In the genomic region with DNA sequence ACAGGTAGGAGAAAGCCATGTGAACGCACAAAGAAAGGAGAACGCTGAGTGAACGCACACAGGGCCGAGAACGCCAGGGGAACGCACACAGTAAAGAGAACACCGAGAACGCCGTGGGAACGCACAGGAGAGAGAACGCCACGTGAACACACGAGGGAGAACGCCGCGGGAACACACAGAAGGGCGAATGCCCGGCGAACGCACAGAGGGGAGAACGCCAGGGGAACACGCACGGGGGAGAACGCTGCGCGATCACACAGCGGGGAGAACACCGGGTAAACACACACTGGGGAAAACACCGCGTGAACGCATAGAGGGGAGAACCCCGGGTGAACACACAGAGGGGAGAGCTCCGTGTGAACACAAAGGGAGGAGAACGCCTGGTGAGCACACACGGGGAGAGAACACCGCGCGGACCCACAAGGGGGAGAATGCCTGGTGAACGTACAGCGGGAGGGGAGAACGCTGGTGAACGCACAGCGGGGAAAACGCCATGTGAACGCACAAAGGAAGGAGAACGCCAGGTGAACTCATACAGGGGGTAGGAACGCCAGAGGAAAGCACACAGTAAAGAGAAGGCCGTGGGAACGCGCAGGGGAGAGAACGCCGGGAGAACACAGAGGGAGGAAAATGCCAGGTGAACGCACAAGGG, we compare ENCODE assay signal across 31 cellular contexts.
"Had no signal": no experiment of that assay in that cellular context is flagged by ENCODE, and none has a peak within 500 bp of the region (broad histone marks: within the 10 kb centered on the region; RNA-seq: fewer than 3 reads in every experiment).

No MANE protein-coding gene starts in this region.

- H3K4me2 ChIP-seq: smooth muscle cell had no signal

- H3K4me3 Mint-ChIP-seq: activated B cell treated with CpG ODN at 0.5 μM for 24 hours; activated T-cell treated with anti-CD3 and anti-CD28 coated beads, Interleukin-2, amount 50 U/mL, for 72 hours; nephron; stimulated activated memory B cell treated with anti-CD40 and anti-IgM and Interleukin-4, amounts not matched to agents 10 μg/mL and 1 μg/mL and 100 μg/mL, for 72 hours; stimulated activated naive CD8-positive, alpha-beta T cell treated with anti-CD3 and anti-CD28 coated beads, Interleukin-15, amount 100 ng/mL, for 72 hours; T-helper 2 cell treated with Interferon-gamma antibody and Interleukin-4, amounts not matched to agents 5 μg/mL and 100 μg/mL, for 36 hours had no signal

- ATAC-seq: activated naive CD4-positive, alpha-beta T cell treated with anti-CD3 and anti-CD28 coated beads, Interleukin-2, amount 50 U/mL, for 72 hours; activated T-cell treated with anti-CD3 and anti-CD28 coated beads, Interleukin-2, amount 50 U/mL, for 72 hours; mucosa of descending colon; psoas muscle; stimulated activated memory B cell treated with anti-CD40 and anti-IgM and Interleukin-4, amounts not matched to agents 10 μg/mL and 1 μg/mL and 100 μg/mL, for 72 hours; stimulated activated naive CD8-positive, alpha-beta T cell treated with anti-CD3 and anti-CD28 coated beads, Interleukin-15, amount 100 ng/mL, for 72 hours had no signal

- FAIRE-seq: colon, frontal cortex, islet of Langerhans had no signal

- H3K9ac ChIP-seq: parathyroid adenoma had no signal

- H3K27ac Mint-ChIP-seq: activated B cell treated with CpG ODN at 0.5 μM for 24 hours; activated naive CD4-positive, alpha-beta T cell treated with anti-CD3 and anti-CD28 coated beads, Interleukin-2, amount 50 U/mL, for 72 hours; activated T-cell treated with anti-CD3 and anti-CD28 coated beads, Interleukin-2, amount 50 U/mL, for 72 hours; nephron; stimulated activated memory B cell treated with anti-CD40 and anti-IgM and Interleukin-4, amounts not matched to agents 10 μg/mL and 1 μg/mL and 100 μg/mL, for 72 hours had no signal

- H3K36me3 ChIP-seq: left ventricle myocardium inferior, right atrium auricular region, thyroid gland, upper lobe of left lung, vagina had no signal

- H3K4me1 ChIP-seq: parathyroid adenoma, psoas muscle, thyroid gland, upper lobe of left lung, vagina had no signal

- H3K4me3 ChIP-seq: left ventricle myocardium inferior, lung, mucosa of descending colon, psoas muscle, right atrium auricular region, smooth muscle cell, thyroid gland, upper lobe of left lung, vagina had no signal

- H3K9me3 Mint-ChIP-seq: T-helper 2 cell treated with Interferon-gamma antibody and Interleukin-4, amounts not matched to agents 5 μg/mL and 100 μg/mL, for 36 hours had no signal

- H3K36me3 Mint-ChIP-seq: activated naive CD4-positive, alpha-beta T cell treated with anti-CD3 and anti-CD28 coated beads, Interleukin-2, amount 50 U/mL, for 72 hours had no signal

- H3K27me3 Mint-ChIP-seq: activated B cell treated with CpG ODN at 0.5 μM for 24 hours; stimulated activated memory B cell treated with anti-CD40 and anti-IgM and Interleukin-4, amounts not matched to agents 10 μg/mL and 1 μg/mL and 100 μg/mL, for 72 hours; stimulated activated naive CD8-positive, alpha-beta T cell treated with anti-CD3 and anti-CD28 coated beads, Interleukin-15, amount 100 ng/mL, for 72 hours had no signal

- H3K27ac ChIP-seq: epithelial cell of prostate, left ventricle myocardium inferior, parathyroid adenoma, psoas muscle, right atrium auricular region, thyroid gland, upper lobe of left lung, vagina had no signal

- H3K27me3 ChIP-seq: right atrium auricular region, thyroid gland, upper lobe of left lung, vagina had no signal

- H2AFZ ChIP-seq: parathyroid adenoma had no signal

- H3K9me3 ChIP-seq: left ventricle myocardium inferior, mucosa of descending colon, psoas muscle, right atrium auricular region, thyroid gland, upper lobe of left lung, vagina had no signal

- H3K4me1 Mint-ChIP-seq: stimulated activated naive CD8-positive, alpha-beta T cell treated with anti-CD3 and anti-CD28 coated beads, Interleukin-15, amount 100 ng/mL, for 72 hours had no signal

- DNase-seq: activated B cell treated with CpG ODN at 0.5 μM for 24 hours; activated CD4-positive, alpha-beta T cell treated with anti-CD3 and anti-CD28 coated beads, Interleukin-2, amount 50 U/mL, for 4 hours; activated naive CD4-positive, alpha-beta T cell; activated T-cell treated with anti-CD3 and anti-CD28 coated beads for 4 hours; activated T-cell treated with anti-CD3 and anti-CD28 coated beads, Interleukin-2, amount 50 U/mL, for 72 hours; dermis blood vessel endothelial cell; effector CD4-positive, alpha-beta T cell; left ventricle myocardium inferior; mucosa of descending colon; occipital lobe; psoas muscle; stimulated activated CD4-positive, alpha-beta T cell treated with anti-CD3 and anti-CD28 coated beads, Interleukin-1b, Interleukin-23, amount 100 ng/mL, for 48 hours; stimulated activated CD4-positive, alpha-beta T cell treated with anti-CD3 and anti-CD28 coated beads, Interleukin-4, amount 100 ng/mL, for 4 hours; stimulated activated CD8-positive, alpha-beta memory T cell treated with anti-CD3 and anti-CD28 coated beads, Interleukin-4, amount 100 ng/mL, for 48 hours; stimulated activated naive CD8-positive, alpha-beta T cell treated with anti-CD3 and anti-CD28 coated beads, Interleukin-15, amount 100 ng/mL, for 72 hours; substantia nigra; thyroid gland had no signal

- H3K79me2 ChIP-seq: parathyroid adenoma had no signal
